Comparison of ENCODE assay signal across 1 cellular context in the genomic region with DNA sequence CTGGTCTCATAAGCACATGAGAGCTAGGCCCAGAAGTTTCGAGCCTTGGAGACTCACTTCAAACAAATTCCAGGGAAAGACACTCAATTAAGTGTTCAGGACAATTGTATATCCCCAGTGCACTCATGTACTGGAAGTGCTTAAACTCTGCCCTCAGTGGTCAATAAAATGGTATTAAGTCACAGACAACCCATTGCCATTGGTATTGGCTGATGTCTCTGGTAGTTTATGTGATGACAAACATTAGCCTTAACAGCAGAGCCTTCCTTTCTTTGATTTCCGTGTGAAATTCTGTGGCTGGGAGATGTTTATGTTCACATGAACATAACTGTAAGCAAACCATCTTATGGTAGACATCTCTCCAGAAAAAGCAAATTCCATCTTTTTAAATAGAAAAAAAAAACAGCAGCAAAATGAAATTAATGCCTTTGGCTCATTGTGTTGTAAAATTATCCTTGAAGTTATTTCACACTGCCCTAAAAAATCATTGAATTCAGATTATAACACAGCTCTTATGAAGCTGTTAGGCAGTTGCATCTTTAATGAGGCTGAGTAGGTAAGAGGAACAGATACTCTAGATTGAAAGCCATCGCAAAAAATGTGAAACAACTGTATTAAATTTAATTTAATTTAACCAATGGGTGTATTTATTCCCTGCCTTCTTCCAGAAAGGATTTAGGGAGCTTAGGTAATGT.
TF ChIP-seq lines count a peak whose summit lies in the region.

No MANE protein-coding gene starts in this region.

TF ChIP-seq in GM12878, 131 proteins besides CTCF, POLR2A, EP300 and RAD21 (continued from another document):
- TF ChIP-seq, protein P1, sequence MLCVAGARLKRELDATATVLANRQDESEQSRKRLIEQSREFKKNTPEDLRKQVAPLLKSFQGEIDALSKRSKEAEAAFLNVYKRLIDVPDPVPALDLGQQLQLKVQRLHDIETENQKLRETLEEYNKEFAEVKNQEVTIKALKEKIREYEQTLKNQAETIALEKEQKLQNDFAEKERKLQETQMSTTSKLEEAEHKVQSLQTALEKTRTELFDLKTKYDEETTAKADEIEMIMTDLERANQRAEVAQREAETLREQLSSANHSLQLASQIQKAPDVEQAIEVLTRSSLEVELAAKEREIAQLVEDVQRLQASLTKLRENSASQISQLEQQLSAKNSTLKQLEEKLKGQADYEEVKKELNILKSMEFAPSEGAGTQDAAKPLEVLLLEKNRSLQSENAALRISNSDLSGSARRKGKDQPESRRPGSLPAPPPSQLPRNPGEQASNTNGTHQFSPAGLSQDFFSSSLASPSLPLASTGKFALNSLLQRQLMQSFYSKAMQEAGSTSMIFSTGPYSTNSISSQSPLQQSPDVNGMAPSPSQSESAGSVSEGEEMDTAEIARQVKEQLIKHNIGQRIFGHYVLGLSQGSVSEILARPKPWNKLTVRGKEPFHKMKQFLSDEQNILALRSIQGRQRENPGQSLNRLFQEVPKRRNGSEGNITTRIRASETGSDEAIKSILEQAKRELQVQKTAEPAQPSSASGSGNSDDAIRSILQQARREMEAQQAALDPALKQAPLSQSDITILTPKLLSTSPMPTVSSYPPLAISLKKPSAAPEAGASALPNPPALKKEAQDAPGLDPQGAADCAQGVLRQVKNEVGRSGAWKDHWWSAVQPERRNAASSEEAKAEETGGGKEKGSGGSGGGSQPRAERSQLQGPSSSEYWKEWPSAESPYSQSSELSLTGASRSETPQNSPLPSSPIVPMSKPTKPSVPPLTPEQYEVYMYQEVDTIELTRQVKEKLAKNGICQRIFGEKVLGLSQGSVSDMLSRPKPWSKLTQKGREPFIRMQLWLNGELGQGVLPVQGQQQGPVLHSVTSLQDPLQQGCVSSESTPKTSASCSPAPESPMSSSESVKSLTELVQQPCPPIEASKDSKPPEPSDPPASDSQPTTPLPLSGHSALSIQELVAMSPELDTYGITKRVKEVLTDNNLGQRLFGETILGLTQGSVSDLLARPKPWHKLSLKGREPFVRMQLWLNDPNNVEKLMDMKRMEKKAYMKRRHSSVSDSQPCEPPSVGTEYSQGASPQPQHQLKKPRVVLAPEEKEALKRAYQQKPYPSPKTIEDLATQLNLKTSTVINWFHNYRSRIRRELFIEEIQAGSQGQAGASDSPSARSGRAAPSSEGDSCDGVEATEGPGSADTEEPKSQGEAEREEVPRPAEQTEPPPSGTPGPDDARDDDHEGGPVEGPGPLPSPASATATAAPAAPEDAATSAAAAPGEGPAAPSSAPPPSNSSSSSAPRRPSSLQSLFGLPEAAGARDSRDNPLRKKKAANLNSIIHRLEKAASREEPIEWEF (IDR thresholded peaks at IDR 0.05; ENCODE audit: insufficient replicate concordance, low read depth, low read length): peak; percentile 11
- TF ChIP-seq SPI1 (IDR thresholded peaks at IDR 0.05; ENCODE audit: borderline replicate concordance, insufficient read depth, low read depth, low read length) (peak; percentile 78; the same call in 1 of the 2 replicates), ATF7 (IDR thresholded peaks at IDR 0.05; ENCODE audit: low read depth) (no peak), RAD51 (IDR thresholded peaks at IDR 0.05) (0 out of 2 replicates have a peak, but pooled peaks have one; percentile 16), PML (IDR thresholded peaks at IDR 0.05; ENCODE audit: low read length) (no peak; the same call in 1 of the 2 replicates), ZNF207 (IDR thresholded peaks at IDR 0.05; ENCODE audit: borderline replicate concordance) (no peak), IKZF2 (IDR thresholded peaks at IDR 0.05) (no peak), SMC3 (IDR thresholded peaks at IDR 0.05; ENCODE audit: borderline replicate concordance, low read length) (no peak), ZSCAN29 (IDR thresholded peaks at IDR 0.05) (no peak)
- TF ChIP-seq, protein P2, sequence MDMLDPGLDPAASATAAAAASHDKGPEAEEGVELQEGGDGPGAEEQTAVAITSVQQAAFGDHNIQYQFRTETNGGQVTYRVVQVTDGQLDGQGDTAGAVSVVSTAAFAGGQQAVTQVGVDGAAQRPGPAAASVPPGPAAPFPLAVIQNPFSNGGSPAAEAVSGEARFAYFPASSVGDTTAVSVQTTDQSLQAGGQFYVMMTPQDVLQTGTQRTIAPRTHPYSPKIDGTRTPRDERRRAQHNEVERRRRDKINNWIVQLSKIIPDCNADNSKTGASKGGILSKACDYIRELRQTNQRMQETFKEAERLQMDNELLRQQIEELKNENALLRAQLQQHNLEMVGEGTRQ (IDR thresholded peaks at IDR 0.05; ENCODE audit: borderline replicate concordance, low read depth, low read length): no peak
- TF ChIP-seq, protein P3, sequence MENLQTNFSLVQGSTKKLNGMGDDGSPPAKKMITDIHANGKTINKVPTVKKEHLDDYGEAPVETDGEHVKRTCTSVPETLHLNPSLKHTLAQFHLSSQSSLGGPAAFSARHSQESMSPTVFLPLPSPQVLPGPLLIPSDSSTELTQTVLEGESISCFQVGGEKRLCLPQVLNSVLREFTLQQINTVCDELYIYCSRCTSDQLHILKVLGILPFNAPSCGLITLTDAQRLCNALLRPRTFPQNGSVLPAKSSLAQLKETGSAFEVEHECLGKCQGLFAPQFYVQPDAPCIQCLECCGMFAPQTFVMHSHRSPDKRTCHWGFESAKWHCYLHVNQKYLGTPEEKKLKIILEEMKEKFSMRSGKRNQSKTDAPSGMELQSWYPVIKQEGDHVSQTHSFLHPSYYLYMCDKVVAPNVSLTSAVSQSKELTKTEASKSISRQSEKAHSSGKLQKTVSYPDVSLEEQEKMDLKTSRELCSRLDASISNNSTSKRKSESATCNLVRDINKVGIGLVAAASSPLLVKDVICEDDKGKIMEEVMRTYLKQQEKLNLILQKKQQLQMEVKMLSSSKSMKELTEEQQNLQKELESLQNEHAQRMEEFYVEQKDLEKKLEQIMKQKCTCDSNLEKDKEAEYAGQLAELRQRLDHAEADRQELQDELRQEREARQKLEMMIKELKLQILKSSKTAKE (IDR thresholded peaks at IDR 0.05; ENCODE audit: low read depth, poor library complexity, severe bottlenecking): no peak
- TF ChIP-seq, protein P4, sequence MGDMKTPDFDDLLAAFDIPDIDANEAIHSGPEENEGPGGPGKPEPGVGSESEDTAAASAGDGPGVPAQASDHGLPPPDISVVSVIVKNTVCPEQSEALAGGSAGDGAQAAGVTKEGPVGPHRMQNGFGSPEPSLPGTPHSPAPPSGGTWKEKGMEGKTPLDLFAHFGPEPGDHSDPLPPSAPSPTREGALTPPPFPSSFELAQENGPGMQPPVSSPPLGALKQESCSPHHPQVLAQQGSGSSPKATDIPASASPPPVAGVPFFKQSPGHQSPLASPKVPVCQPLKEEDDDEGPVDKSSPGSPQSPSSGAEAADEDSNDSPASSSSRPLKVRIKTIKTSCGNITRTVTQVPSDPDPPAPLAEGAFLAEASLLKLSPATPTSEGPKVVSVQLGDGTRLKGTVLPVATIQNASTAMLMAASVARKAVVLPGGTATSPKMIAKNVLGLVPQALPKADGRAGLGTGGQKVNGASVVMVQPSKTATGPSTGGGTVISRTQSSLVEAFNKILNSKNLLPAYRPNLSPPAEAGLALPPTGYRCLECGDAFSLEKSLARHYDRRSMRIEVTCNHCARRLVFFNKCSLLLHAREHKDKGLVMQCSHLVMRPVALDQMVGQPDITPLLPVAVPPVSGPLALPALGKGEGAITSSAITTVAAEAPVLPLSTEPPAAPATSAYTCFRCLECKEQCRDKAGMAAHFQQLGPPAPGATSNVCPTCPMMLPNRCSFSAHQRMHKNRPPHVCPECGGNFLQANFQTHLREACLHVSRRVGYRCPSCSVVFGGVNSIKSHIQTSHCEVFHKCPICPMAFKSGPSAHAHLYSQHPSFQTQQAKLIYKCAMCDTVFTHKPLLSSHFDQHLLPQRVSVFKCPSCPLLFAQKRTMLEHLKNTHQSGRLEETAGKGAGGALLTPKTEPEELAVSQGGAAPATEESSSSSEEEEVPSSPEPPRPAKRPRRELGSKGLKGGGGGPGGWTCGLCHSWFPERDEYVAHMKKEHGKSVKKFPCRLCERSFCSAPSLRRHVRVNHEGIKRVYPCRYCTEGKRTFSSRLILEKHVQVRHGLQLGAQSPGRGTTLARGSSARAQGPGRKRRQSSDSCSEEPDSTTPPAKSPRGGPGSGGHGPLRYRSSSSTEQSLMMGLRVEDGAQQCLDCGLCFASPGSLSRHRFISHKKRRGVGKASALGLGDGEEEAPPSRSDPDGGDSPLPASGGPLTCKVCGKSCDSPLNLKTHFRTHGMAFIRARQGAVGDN (IDR thresholded peaks at IDR 0.05): peak; percentile 80; the same call in 1 of the 2 replicates
- TF ChIP-seq, protein P5, sequence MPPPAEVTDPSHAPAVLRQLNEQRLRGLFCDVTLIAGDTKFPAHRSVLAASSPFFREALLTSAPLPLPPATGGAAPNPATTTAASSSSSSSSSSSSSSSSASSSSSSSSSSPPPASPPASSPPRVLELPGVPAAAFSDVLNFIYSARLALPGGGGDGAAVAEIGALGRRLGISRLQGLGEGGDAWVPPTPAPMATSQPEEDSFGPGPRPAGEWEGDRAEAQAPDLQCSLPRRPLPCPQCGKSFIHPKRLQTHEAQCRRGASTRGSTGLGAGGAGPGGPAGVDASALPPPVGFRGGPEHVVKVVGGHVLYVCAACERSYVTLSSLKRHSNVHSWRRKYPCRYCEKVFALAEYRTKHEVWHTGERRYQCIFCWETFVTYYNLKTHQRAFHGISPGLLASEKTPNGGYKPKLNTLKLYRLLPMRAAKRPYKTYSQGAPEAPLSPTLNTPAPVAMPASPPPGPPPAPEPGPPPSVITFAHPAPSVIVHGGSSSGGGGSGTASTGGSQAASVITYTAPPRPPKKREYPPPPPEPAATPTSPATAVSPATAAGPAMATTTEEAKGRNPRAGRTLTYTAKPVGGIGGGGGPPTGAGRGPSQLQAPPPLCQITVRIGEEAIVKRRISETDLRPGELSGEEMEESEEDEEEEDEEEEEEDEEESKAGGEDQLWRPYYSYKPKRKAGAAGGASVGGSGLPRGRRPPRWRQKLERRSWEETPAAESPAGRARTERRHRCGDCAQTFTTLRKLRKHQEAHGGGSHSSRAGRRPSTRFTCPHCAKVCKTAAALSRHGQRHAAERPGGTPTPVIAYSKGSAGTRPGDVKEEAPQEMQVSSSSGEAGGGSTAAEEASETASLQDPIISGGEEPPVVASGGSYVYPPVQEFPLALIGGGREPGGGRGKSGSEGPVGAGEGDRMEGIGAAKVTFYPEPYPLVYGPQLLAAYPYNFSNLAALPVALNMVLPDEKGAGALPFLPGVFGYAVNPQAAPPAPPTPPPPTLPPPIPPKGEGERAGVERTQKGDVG (CRISPR knock-in tag; IDR thresholded peaks at IDR 0.05): 0 out of 2 replicates have a peak, but pooled peaks have one; percentile 14
